In genomic region chr16:55091871-55092230, GRCh38 we compare ENCODE assay signal across 1 cellular context.
TF ChIP-seq lines count a peak whose summit lies in the region.

No MANE protein-coding gene starts in this region.

TF ChIP-seq in H1, 55 proteins besides CTCF, POLR2A, EP300 and RAD21:
- no peak for TF ChIP-seq EZH2 (IDR thresholded peaks at IDR 0.05; ENCODE audit: low read depth, low read length, severe bottlenecking)
- 0 out of 2 replicates have a peak, but pooled peaks have one; percentile 12 for TF ChIP-seq KDM1A (IDR thresholded peaks at IDR 0.05; ENCODE audit: borderline replicate concordance, low read length)
